1 cellular context compared by ENCODE assay signal in the genomic region with DNA sequence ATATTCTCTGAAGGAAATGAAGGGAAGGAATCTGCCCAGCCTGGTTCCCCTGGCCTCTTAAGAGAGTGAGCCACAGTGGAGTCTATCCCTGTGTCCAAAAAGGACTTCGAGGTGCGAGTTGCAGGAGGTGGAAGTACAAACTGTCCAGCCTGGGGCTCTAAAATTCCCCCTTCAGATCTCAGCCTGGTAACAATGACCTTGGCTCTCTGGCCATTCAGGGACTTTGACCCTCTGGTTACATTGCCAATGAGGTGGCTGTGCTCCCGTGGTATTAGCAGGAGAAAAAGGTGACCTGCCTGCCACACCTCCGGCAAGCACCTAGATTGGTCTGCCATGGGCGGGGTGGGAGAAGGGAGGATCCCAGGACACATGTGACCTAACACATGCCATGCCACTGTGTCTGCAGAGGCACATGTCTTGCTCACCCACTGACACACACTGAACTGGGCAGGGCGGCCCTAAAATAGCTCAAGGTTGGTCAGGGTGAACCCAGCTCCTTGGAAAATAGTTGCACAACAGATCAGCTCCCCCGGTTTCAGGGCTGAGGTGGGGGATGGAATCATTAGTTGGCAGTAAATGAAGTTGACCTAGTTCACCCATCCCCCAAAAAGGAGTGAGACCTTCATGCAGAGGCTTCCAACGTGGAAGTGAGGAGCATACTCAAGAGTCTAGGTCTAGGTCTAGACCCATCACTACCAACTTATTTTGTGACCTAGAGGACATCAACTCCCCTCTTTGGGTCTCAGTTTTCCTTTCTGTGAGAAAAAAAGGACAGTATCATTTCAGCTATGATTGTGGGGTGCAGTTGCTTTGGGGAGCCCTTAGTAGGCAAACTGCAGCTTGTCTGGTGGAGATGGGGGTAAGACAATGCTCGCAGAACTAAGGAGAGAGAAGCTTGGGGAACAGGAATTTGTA.
A peak's percentile ranks its signal among the peaks of the same experiment; 100 is the strongest.
TF ChIP-seq lines count a peak whose summit lies in the region.

No MANE protein-coding gene starts in this region.

TF ChIP-seq in HepG2, 621 proteins besides CTCF, POLR2A, EP300 and RAD21 (continued from another document and continues in another):
- TF ChIP-seq, protein P1, sequence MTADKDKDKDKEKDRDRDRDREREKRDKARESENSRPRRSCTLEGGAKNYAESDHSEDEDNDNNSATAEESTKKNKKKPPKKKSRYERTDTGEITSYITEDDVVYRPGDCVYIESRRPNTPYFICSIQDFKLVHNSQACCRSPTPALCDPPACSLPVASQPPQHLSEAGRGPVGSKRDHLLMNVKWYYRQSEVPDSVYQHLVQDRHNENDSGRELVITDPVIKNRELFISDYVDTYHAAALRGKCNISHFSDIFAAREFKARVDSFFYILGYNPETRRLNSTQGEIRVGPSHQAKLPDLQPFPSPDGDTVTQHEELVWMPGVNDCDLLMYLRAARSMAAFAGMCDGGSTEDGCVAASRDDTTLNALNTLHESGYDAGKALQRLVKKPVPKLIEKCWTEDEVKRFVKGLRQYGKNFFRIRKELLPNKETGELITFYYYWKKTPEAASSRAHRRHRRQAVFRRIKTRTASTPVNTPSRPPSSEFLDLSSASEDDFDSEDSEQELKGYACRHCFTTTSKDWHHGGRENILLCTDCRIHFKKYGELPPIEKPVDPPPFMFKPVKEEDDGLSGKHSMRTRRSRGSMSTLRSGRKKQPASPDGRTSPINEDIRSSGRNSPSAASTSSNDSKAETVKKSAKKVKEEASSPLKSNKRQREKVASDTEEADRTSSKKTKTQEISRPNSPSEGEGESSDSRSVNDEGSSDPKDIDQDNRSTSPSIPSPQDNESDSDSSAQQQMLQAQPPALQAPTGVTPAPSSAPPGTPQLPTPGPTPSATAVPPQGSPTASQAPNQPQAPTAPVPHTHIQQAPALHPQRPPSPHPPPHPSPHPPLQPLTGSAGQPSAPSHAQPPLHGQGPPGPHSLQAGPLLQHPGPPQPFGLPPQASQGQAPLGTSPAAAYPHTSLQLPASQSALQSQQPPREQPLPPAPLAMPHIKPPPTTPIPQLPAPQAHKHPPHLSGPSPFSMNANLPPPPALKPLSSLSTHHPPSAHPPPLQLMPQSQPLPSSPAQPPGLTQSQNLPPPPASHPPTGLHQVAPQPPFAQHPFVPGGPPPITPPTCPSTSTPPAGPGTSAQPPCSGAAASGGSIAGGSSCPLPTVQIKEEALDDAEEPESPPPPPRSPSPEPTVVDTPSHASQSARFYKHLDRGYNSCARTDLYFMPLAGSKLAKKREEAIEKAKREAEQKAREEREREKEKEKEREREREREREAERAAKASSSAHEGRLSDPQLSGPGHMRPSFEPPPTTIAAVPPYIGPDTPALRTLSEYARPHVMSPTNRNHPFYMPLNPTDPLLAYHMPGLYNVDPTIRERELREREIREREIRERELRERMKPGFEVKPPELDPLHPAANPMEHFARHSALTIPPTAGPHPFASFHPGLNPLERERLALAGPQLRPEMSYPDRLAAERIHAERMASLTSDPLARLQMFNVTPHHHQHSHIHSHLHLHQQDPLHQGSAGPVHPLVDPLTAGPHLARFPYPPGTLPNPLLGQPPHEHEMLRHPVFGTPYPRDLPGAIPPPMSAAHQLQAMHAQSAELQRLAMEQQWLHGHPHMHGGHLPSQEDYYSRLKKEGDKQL (CRISPR knock-in tag; IDR thresholded peaks at IDR 0.05; ENCODE audit: low read depth): no peak
- TF ChIP-seq PITX1 (CRISPR knock-in tag; IDR thresholded peaks at IDR 0.05): peak; percentile 94
- peak; percentile 72 for TF ChIP-seq SALL2 (CRISPR knock-in tag; IDR thresholded peaks at IDR 0.05)
- peak; percentile 57; the same call in 1 of the 2 replicates for TF ChIP-seq SIX1 (CRISPR knock-in tag; IDR thresholded peaks at IDR 0.05; ENCODE audit: borderline replicate concordance)
- no peak for TF ChIP-seq LCORL (IDR thresholded peaks at IDR 0.05)
- TF ChIP-seq LCORL (CRISPR knock-in tag; IDR thresholded peaks at IDR 0.05): peak; percentile 91
- TF ChIP-seq, protein P2, sequence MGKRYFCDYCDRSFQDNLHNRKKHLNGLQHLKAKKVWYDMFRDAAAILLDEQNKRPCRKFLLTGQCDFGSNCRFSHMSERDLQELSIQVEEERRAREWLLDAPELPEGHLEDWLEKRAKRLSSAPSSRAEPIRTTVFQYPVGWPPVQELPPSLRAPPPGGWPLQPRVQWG (CRISPR knock-in tag; IDR thresholded peaks at IDR 0.05; ENCODE audit: borderline replicate concordance, low read depth): no peak
- TF ChIP-seq, protein P3, sequence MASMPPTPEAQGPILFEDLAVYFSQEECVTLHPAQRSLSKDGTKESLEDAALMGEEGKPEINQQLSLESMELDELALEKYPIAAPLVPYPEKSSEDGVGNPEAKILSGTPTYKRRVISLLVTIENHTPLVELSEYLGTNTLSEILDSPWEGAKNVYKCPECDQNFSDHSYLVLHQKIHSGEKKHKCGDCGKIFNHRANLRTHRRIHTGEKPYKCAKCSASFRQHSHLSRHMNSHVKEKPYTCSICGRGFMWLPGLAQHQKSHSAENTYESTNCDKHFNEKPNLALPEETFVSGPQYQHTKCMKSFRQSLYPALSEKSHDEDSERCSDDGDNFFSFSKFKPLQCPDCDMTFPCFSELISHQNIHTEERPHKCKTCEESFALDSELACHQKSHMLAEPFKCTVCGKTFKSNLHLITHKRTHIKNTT (CRISPR knock-in tag; IDR thresholded peaks at IDR 0.05): no peak
- TF ChIP-seq SNAI1 (CRISPR knock-in tag; IDR thresholded peaks at IDR 0.05; ENCODE audit: borderline replicate concordance): peak; percentile 84; the same call in 1 of the 2 replicates
- TF ChIP-seq ZNF530 (CRISPR knock-in tag; IDR thresholded peaks at IDR 0.05; ENCODE audit: low read depth): no peak
- TF ChIP-seq SKI (IDR thresholded peaks at IDR 0.05; ENCODE audit: partially characterized antibody): peak; percentile 92
- TF ChIP-seq, protein P4, sequence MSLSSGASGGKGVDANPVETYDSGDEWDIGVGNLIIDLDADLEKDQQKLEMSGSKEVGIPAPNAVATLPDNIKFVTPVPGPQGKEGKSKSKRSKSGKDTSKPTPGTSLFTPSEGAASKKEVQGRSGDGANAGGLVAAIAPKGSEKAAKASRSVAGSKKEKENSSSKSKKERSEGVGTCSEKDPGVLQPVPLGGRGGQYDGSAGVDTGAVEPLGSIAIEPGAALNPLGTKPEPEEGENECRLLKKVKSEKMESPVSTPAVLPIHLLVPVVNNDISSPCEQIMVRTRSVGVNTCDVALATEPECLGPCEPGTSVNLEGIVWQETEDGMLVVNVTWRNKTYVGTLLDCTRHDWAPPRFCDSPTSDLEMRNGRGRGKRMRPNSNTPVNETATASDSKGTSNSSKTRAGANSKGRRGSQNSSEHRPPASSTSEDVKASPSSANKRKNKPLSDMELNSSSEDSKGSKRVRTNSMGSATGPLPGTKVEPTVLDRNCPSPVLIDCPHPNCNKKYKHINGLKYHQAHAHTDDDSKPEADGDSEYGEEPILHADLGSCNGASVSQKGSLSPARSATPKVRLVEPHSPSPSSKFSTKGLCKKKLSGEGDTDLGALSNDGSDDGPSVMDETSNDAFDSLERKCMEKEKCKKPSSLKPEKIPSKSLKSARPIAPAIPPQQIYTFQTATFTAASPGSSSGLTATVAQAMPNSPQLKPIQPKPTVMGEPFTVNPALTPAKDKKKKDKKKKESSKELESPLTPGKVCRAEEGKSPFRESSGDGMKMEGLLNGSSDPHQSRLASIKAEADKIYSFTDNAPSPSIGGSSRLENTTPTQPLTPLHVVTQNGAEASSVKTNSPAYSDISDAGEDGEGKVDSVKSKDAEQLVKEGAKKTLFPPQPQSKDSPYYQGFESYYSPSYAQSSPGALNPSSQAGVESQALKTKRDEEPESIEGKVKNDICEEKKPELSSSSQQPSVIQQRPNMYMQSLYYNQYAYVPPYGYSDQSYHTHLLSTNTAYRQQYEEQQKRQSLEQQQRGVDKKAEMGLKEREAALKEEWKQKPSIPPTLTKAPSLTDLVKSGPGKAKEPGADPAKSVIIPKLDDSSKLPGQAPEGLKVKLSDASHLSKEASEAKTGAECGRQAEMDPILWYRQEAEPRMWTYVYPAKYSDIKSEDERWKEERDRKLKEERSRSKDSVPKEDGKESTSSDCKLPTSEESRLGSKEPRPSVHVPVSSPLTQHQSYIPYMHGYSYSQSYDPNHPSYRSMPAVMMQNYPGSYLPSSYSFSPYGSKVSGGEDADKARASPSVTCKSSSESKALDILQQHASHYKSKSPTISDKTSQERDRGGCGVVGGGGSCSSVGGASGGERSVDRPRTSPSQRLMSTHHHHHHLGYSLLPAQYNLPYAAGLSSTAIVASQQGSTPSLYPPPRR (CRISPR knock-in tag; IDR thresholded peaks at IDR 0.05; ENCODE audit: borderline replicate concordance): peak; percentile 33; the same call in 1 of the 2 replicates
- TF ChIP-seq, protein P5, sequence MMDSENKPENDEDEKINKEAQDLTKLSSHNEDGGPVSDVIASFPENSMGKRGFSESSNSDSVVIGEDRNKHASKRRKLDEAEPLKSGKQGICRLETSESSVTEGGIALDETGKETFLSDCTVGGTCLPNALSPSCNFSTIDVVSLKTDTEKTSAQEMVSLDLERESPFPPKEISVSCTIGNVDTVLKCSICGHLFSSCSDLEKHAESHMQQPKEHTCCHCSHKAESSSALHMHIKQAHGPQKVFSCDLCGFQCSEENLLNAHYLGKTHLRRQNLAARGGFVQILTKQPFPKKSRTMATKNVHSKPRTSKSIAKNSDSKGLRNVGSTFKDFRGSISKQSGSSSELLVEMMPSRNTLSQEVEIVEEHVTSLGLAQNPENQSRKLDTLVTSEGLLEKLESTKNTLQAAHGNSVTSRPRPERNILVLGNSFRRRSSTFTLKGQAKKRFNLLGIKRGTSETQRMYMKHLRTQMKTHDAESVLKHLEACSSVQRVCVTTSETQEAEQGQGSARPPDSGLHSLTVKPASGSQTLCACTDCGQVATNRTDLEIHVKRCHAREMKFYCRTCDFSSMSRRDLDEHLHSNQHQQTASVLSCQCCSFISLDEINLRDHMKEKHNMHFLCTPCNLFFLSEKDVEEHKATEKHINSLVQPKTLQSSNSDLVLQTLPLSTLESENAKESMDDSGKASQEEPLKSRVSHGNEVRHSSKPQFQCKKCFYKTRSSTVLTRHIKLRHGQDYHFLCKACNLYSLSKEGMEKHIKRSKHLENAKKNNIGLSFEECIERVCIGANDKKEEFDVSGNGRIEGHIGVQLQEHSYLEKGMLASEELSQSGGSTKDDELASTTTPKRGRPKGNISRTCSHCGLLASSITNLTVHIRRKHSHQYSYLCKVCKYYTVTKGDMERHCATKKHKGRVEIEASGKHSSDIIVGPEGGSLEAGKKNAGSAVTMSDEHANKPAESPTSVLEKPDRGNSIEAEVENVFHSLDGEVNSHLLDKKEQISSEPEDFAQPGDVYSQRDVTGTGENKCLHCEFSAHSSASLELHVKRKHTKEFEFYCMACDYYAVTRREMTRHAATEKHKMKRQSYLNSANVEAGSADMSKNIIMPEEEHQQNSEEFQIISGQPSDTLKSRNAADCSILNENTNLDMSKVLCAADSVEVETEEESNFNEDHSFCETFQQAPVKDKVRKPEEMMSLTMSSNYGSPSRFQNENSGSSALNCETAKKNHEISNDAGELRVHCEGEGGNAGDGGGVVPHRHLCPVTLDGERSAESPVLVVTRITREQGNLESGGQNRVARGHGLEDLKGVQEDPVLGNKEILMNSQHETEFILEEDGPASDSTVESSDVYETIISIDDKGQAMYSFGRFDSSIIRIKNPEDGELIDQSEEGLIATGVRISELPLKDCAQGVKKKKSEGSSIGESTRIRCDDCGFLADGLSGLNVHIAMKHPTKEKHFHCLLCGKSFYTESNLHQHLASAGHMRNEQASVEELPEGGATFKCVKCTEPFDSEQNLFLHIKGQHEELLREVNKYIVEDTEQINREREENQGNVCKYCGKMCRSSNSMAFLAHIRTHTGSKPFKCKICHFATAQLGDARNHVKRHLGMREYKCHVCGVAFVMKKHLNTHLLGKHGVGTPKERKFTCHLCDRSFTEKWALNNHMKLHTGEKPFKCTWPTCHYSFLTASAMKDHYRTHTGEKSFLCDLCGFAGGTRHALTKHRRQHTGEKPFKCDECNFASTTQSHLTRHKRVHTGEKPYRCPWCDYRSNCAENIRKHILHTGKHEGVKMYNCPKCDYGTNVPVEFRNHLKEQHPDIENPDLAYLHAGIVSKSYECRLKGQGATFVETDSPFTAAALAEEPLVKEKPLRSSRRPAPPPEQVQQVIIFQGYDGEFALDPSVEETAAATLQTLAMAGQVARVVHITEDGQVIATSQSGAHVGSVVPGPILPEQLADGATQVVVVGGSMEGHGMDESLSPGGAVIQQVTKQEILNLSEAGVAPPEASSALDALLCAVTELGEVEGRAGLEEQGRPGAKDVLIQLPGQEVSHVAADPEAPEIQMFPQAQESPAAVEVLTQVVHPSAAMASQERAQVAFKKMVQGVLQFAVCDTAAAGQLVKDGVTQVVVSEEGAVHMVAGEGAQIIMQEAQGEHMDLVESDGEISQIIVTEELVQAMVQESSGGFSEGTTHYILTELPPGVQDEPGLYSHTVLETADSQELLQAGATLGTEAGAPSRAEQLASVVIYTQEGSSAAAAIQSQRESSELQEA (CRISPR knock-in tag; IDR thresholded peaks at IDR 0.05; ENCODE audit: not compliant biosample characterization): peak; percentile 29
- TF ChIP-seq MIXL1 (CRISPR knock-in tag; IDR thresholded peaks at IDR 0.05): peak; percentile 84; the same call in 1 of the 2 replicates
- no peak for TF ChIP-seq TRIM24 (CRISPR knock-in tag; IDR thresholded peaks at IDR 0.05)
- TF ChIP-seq KMT2B (CRISPR knock-in tag; IDR thresholded peaks at IDR 0.05): peak; percentile 64; the same call in 1 of the 2 replicates
- TF ChIP-seq, protein P6, sequence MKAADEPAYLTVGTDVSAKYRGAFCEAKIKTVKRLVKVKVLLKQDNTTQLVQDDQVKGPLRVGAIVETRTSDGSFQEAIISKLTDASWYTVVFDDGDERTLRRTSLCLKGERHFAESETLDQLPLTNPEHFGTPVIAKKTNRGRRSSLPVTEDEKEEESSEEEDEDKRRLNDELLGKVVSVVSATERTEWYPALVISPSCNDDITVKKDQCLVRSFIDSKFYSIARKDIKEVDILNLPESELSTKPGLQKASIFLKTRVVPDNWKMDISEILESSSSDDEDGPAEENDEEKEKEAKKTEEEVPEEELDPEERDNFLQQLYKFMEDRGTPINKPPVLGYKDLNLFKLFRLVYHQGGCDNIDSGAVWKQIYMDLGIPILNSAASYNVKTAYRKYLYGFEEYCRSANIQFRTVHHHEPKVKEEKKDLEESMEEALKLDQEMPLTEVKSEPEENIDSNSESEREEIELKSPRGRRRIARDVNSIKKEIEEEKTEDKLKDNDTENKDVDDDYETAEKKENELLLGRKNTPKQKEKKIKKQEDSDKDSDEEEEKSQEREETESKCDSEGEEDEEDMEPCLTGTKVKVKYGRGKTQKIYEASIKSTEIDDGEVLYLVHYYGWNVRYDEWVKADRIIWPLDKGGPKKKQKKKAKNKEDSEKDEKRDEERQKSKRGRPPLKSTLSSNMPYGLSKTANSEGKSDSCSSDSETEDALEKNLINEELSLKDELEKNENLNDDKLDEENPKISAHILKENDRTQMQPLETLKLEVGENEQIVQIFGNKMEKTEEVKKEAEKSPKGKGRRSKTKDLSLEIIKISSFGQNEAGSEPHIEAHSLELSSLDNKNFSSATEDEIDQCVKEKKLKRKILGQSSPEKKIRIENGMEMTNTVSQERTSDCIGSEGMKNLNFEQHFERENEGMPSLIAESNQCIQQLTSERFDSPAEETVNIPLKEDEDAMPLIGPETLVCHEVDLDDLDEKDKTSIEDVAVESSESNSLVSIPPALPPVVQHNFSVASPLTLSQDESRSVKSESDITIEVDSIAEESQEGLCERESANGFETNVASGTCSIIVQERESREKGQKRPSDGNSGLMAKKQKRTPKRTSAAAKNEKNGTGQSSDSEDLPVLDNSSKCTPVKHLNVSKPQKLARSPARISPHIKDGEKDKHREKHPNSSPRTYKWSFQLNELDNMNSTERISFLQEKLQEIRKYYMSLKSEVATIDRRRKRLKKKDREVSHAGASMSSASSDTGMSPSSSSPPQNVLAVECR (CRISPR knock-in tag; IDR thresholded peaks at IDR 0.05; ENCODE audit: borderline replicate concordance): peak; percentile 80
- peak; percentile 92 for TF ChIP-seq HOXD1 (CRISPR knock-in tag; IDR thresholded peaks at IDR 0.05)
- TF ChIP-seq ZNF124 (CRISPR knock-in tag; IDR thresholded peaks at IDR 0.05): no peak
